13 cellular contexts compared by ENCODE assay signal in genomic region chr16:86834451-86835035, GRCh38.
DNase-seq lines count a peak whose midpoint lies in the region; FAIRE-seq and TF ChIP-seq lines count a peak whose summit lies in the region.
"Had no signal": no experiment of that assay in that cellular context is flagged by ENCODE, and none has a peak within 500 bp of the region (broad histone marks: within the 10 kb centered on the region; RNA-seq: fewer than 3 reads in every experiment).

No MANE protein-coding gene starts in this region.

- no peaks in the 10 kb centered on the region for H3K9me3 ChIP-seq in fibroblast of lung (ENCODE audit: control insufficient read depth, insufficient read depth, low read depth, low read length)
- H3K9me3 ChIP-seq in vagina: no peaks in the 10 kb centered on the region
- H3K9me3 ChIP-seq: thyroid gland had no signal

- intact Hi-C loops in vagina (cut with DNase I): no loop called here

- H3K4me3 ChIP-seq in fibroblast of lung (replicated peaks in 1 of 4; ENCODE audit: control extremely low read depth in 1 of 4, insufficient read depth in 1 of 4, low read depth in 3 of 4, low read length in 4 of 4) (no peak overlapping the region), retinal pigment epithelial cell (ENCODE audit: low read length) (no peak overlapping the region), vagina (no peak overlapping the region)
- H3K4me3 ChIP-seq: thyroid gland had no signal

- H3K36me3 ChIP-seq in fibroblast of lung (ENCODE audit: control insufficient read depth, insufficient read depth, low read length) (no peaks in the 10 kb centered on the region), vagina (no peaks in the 10 kb centered on the region)
- H3K36me3 ChIP-seq: thyroid gland had no signal

- H3K27ac Mint-ChIP-seq in mesothelial cell of epicardium: no peak overlapping the region
- H3K27ac Mint-ChIP-seq: activated naive CD4-positive, alpha-beta T cell treated with anti-CD3 and anti-CD28 coated beads, Interleukin-2, amount 50 U/mL, for 24 hours; natural killer cell had no signal

- H2AFZ ChIP-seq in fibroblast of lung (ENCODE audit: low read length): no peak overlapping the region

- TF ChIP-seq POLR2A in H54 (IDR thresholded peaks at IDR 0.05; ENCODE audit: low read depth, low read length): no peak
- no peak for TF ChIP-seq POLR2A in vagina (IDR thresholded peaks at IDR 0.05)

- H3K9me3 Mint-ChIP-seq in mesothelial cell of epicardium: peaks cover 8% of the 10 kb centered on the region
- H3K9me3 Mint-ChIP-seq: activated naive CD4-positive, alpha-beta T cell treated with anti-CD3 and anti-CD28 coated beads, Interleukin-2, amount 50 U/mL, for 24 hours; natural killer cell had no signal

- no peak overlapping the region for H3K9ac ChIP-seq in fibroblast of lung (ENCODE audit: insufficient read depth, low read length)

- H3K27ac ChIP-seq in fibroblast of lung (ENCODE audit: insufficient read depth, low read length) (no peak overlapping the region), vagina (no peak overlapping the region)
- H3K27ac ChIP-seq: thyroid gland had no signal

- no peak for FAIRE-seq in H54 (lab: Jason Lieb, UNC)

- TF ChIP-seq CTCF in fibroblast of lung (conservative IDR thresholded peaks at IDR 0.05 in 1 of 2, IDR thresholded peaks at IDR 0.05 in 1 of 2; ENCODE audit: low read depth in 1 of 2, low read length in 2 of 2) (peak in 1 of 2 donors; percentile 6), retinal pigment epithelial cell (conservative IDR thresholded peaks at IDR 0.05; ENCODE audit: low read depth, low read length) (peak; percentile 44), mesothelial cell of epicardium (IDR thresholded peaks at IDR 0.05; ENCODE audit: unreplicated experiment) (no peak), vagina (IDR thresholded peaks at IDR 0.05) (no peak)

- H4K20me1 ChIP-seq in fibroblast of lung (ENCODE audit: control insufficient read depth, extremely low read depth, insufficient read depth, low read length): no peaks in the 10 kb centered on the region

- H3K27me3 Mint-ChIP-seq in mesothelial cell of epicardium (ENCODE audit: low read depth): peaks cover 23% of the 10 kb centered on the region

- H3K4me1 ChIP-seq in fibroblast of lung (ENCODE audit: control insufficient read depth, extremely low read depth, insufficient read depth, low read length) (peaks cover 3% of the 10 kb centered on the region), vagina (no peaks in the 10 kb centered on the region)
- H3K4me1 ChIP-seq: thyroid gland had no signal

- no peaks in the 10 kb centered on the region for H3K27me3 ChIP-seq in fibroblast of lung (ENCODE audit: control insufficient read depth, insufficient read depth, low read length)
- no peaks in the 10 kb centered on the region for H3K27me3 ChIP-seq in vagina
- H3K27me3 ChIP-seq: thyroid gland had no signal

- no peaks in the 10 kb centered on the region for H3K36me3 Mint-ChIP-seq in mesothelial cell of epicardium
- H3K36me3 Mint-ChIP-seq: activated naive CD4-positive, alpha-beta T cell treated with anti-CD3 and anti-CD28 coated beads, Interleukin-2, amount 50 U/mL, for 24 hours; natural killer cell had no signal

- peak; percentile 29 for DNase-seq in H54 (ENCODE audit: insufficient read length, low spot score)
- peak; percentile 43 for DNase-seq in RPMI7951 (ENCODE audit: low read depth)
- peak; percentile 67 to 81 for DNase-seq in fibroblast of lung (ENCODE audit: low read depth in 2 of 2)
- DNase-seq in retinal pigment epithelial cell (ENCODE audit: low read depth): no peak
- no peak for DNase-seq in NCI-H524 treated with DMSO at 0.1 percent for 48 hours (lab: John Stamatoyannopoulos, UW)
- DNase-seq in mesothelial cell of epicardium (ENCODE audit: low spot score in 2 of 2, unreplicated experiment in 2 of 2): no peak
- DNase-seq in vagina (ENCODE audit: extremely low spot score in 2 of 2): no peak
- no peak for DNase-seq in activated CD8-positive, alpha-beta memory T cell treated with anti-CD3 and anti-CD28 coated beads, Interleukin-2, amount 50 U/mL, for 48 hours
- DNase-seq: natural killer cell; NCI-H1092 treated with DMSO at 0.1 percent for 48 hours; stimulated activated CD4-positive, alpha-beta T cell treated with anti-CD3 and anti-CD28 coated beads, Interleukin-4, amount 100 ng/mL, for 4 hours; thyroid gland had no signal

- no peaks in the 10 kb centered on the region for H3K79me2 ChIP-seq in fibroblast of lung (ENCODE audit: control insufficient read depth, insufficient read depth, low read length)

- H3K4me2 ChIP-seq in fibroblast of lung (ENCODE audit: extremely low read depth, insufficient read depth, low read length): no peak overlapping the region

- peaks cover 20% of the 10 kb centered on the region for H3K4me1 Mint-ChIP-seq in mesothelial cell of epicardium
- H3K4me1 Mint-ChIP-seq: activated naive CD4-positive, alpha-beta T cell treated with anti-CD3 and anti-CD28 coated beads, Interleukin-2, amount 50 U/mL, for 24 hours had no signal

- H3K4me3 Mint-ChIP-seq in mesothelial cell of epicardium: no peak overlapping the region
- H3K4me3 Mint-ChIP-seq: activated naive CD4-positive, alpha-beta T cell treated with anti-CD3 and anti-CD28 coated beads, Interleukin-2, amount 50 U/mL, for 24 hours; natural killer cell had no signal

Comparison
In these comparisons a context has a peak if more than half of its experiments do, and no peak if none do; other contexts are left out.
1. DNase-seq: peak in H54 (single experiment), RPMI7951 (single experiment) and fibroblast of lung (2 of 2); none in retinal pigment epithelial cell (single experiment), NCI-H524 treated with DMSO at 0.1 percent for 48 hours (single experiment), mesothelial cell of epicardium (0 of 2), vagina (0 of 2) and activated CD8-positive, alpha-beta memory T cell treated with anti-CD3 and anti-CD28 coated beads, Interleukin-2, amount 50 U/mL, for 48 hours (single experiment).